In the genomic region with DNA sequence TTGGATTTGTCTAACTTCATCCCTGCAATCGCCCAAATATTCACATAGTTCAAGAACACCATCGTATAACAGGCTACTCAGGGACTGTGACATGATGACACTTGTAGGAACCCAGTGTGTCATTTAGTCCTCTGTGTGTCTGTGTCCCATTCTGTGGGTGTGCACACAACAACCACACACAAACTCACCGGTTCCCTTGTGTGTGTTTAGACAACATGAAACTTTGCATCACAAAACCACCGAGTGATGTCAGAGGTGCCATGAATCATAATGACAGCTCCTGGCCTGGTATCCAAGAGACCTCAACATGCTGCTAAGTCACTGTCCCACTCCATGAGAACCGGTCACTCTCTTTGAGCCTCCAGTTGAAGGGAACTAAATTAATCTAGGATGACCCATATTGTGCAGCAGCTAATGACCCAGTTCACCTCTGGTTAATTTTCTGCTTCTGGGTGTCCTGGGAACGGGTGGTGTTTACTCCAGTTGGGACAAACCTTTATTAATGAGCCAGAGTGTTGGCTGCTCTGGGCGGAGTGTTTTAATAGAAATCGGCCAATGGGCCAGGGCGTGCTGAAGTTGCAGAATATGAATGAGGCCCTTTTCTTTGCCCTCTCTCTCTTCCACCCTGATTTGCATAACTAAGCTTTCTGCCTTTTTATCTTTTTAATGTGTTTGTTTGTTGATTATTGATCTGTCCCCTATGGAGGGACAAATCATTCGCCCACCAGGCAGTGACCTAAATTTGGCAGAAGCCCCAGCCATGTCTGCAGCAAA, we compare ENCODE assay signal across 12 cellular contexts.
DNase-seq lines count a peak whose midpoint lies in the region; ATAC-seq and TF ChIP-seq lines count a peak whose summit lies in the region.
"Had no signal": no experiment of that assay in that cellular context is flagged by ENCODE, and none has a peak within 500 bp of the region (broad histone marks: within the 10 kb centered on the region; RNA-seq: fewer than 3 reads in every experiment).

No MANE protein-coding gene starts in this region.

- peaks cover 6% of the 10 kb centered on the region; the same call in 1 of the 2 replicates for H3K4me1 ChIP-seq in SJCRH30
- H3K4me1 ChIP-seq: lower lobe of right lung had no signal

- H3K9me3 ChIP-seq in SJCRH30 (replicated peaks), result no peaks in the 10 kb centered on the region
- H3K9me3 ChIP-seq: lower lobe of right lung, tibial nerve had no signal

- peak; percentile 92 for ATAC-seq in stimulated activated naive CD8-positive, alpha-beta T cell treated with anti-CD3 and anti-CD28 coated beads, Interleukin-15, amount 100 ng/mL, for 72 hours
- no peak for ATAC-seq in GM18517 (IDR thresholded peaks at IDR 0.05; ENCODE audit: unreplicated experiment)
- ATAC-seq: lower lobe of right lung; naive thymus-derived CD4-positive, alpha-beta T cell had no signal

- H3K4me3 ChIP-seq in NB4 (ENCODE audit: low read depth, low read length) (no peak overlapping the region), fibroblast of mammary gland (ENCODE audit: control insufficient read depth, low read depth, low read length) (no peak overlapping the region), SJCRH30 (no peak overlapping the region)
- H3K4me3 ChIP-seq: lower lobe of right lung, tibial nerve had no signal

- H3K27ac ChIP-seq in SJCRH30, result no peak overlapping the region
- H3K27ac ChIP-seq: lower lobe of right lung, tibial nerve had no signal

- DNase-seq in stimulated activated CD4-positive, alpha-beta T cell treated with anti-CD3 and anti-CD28 coated beads, Interleukin-15, amount 100 ng/mL, for 24 hours, result peak; percentile 29
- no peak for DNase-seq in stimulated activated CD4-positive, alpha-beta T cell treated with anti-CD3 and anti-CD28 coated beads, Interleukin-4, amount 100 ng/mL, for 1 hour
- DNase-seq in NB4 (ENCODE audit: low read depth), result peak; percentile 19
- peak; percentile 8 for DNase-seq in fibroblast of mammary gland (ENCODE audit: low read depth)
- peak in 1 of 2 donors; percentile 57 for DNase-seq in stimulated activated naive CD8-positive, alpha-beta T cell treated with anti-CD3 and anti-CD28 coated beads, Interleukin-15, amount 100 ng/mL, for 72 hours
- no peak for DNase-seq in SJCRH30
- no peak for DNase-seq in activated CD8-positive, alpha-beta memory T cell treated with anti-CD3 and anti-CD28 coated beads for 24 hours
- DNase-seq: foreskin melanocyte; lower lobe of right lung; naive thymus-derived CD4-positive, alpha-beta T cell had no signal

- peaks cover 17% of the 10 kb centered on the region for H3K4me1 Mint-ChIP-seq in stimulated activated naive CD8-positive, alpha-beta T cell treated with anti-CD3 and anti-CD28 coated beads, Interleukin-15, amount 100 ng/mL, for 72 hours
- H3K4me1 Mint-ChIP-seq: naive thymus-derived CD4-positive, alpha-beta T cell had no signal

- no peaks in the 10 kb centered on the region for H3K9me3 Mint-ChIP-seq in stimulated activated naive CD8-positive, alpha-beta T cell treated with anti-CD3 and anti-CD28 coated beads, Interleukin-15, amount 100 ng/mL, for 72 hours

- H3K36me3 ChIP-seq in SJCRH30, result no peaks in the 10 kb centered on the region
- H3K36me3 ChIP-seq: lower lobe of right lung, tibial nerve had no signal

- peaks cover 52% of the 10 kb centered on the region for H3K27me3 Mint-ChIP-seq in stimulated activated naive CD8-positive, alpha-beta T cell treated with anti-CD3 and anti-CD28 coated beads, Interleukin-15, amount 100 ng/mL, for 72 hours

- peak overlapping the region in 1 of 2 donors; percentile 4 for H3K4me3 Mint-ChIP-seq in stimulated activated naive CD8-positive, alpha-beta T cell treated with anti-CD3 and anti-CD28 coated beads, Interleukin-15, amount 100 ng/mL, for 72 hours
- H3K4me3 Mint-ChIP-seq: naive thymus-derived CD4-positive, alpha-beta T cell had no signal

- no peak overlapping the region for H3K27ac Mint-ChIP-seq in stimulated activated naive CD8-positive, alpha-beta T cell treated with anti-CD3 and anti-CD28 coated beads, Interleukin-15, amount 100 ng/mL, for 72 hours
- H3K27ac Mint-ChIP-seq: naive thymus-derived CD4-positive, alpha-beta T cell had no signal

- TF ChIP-seq POLR2A in NB4 (IDR thresholded peaks at IDR 0.05; ENCODE audit: extremely low read depth, insufficient read length), result no peak

- H3K27me3 ChIP-seq in SJCRH30, result no peaks in the 10 kb centered on the region

- TF ChIP-seq CTCF in NB4 (IDR thresholded peaks at IDR 0.05; ENCODE audit: low read depth, low read length), result no peak
- TF ChIP-seq CTCF in fibroblast of mammary gland (conservative IDR thresholded peaks at IDR 0.05; ENCODE audit: control insufficient read depth, insufficient read depth, low read depth, low read length), result no peak

Comparison
In these comparisons a context has a peak if more than half of its experiments do, and no peak if none do; other contexts are left out.
1. DNase-seq: peak in stimulated activated CD4-positive, alpha-beta T cell treated with anti-CD3 and anti-CD28 coated beads, Interleukin-15, amount 100 ng/mL, for 24 hours (single experiment), NB4 (single experiment) and fibroblast of mammary gland (single experiment); none in stimulated activated CD4-positive, alpha-beta T cell treated with anti-CD3 and anti-CD28 coated beads, Interleukin-4, amount 100 ng/mL, for 1 hour (single experiment), SJCRH30 (0 of 2) and activated CD8-positive, alpha-beta memory T cell treated with anti-CD3 and anti-CD28 coated beads for 24 hours (single experiment).